In genomic region chr7:135977020-135977741, GRCh38 we compare ENCODE assay signal across 8 cellular contexts. TPM values are rescaled to one million over a fixed set of nuclear protein-coding genes. Genes with fewer than 3 reads are reported as not detected.
DNase-seq lines count a peak whose midpoint lies in the region; ATAC-seq lines count a peak whose summit lies in the region.

Gene MTPN (minus strand): TSS chr7:135977359. CDS start chr7:135977100, 259 bp downstream.

- H3K36me3 ChIP-seq in BLaER1 = peaks cover 17% of the 10 kb centered on the region

- H3K4me1 ChIP-seq in BLaER1 = peaks cover 48% of the 10 kb centered on the region

- H3K36me3 Mint-ChIP-seq in activated CD4-positive, alpha-beta T cell treated with anti-CD3 and anti-CD28 coated beads, Interleukin-2, amount 10 ng/mL, durations not matched to agents 7 days and 5 days (ENCODE audit: low read depth) = peaks cover 19% of the 10 kb centered on the region

- peak within 1 kb of the TSS; percentile 93 for H3K4me3 ChIP-seq in BLaER1

- peak within 1 kb of the TSS; percentile 98 for H3K4me3 Mint-ChIP-seq in activated CD4-positive, alpha-beta T cell treated with anti-CD3 and anti-CD28 coated beads, Interleukin-2, amount 10 ng/mL, durations not matched to agents 7 days and 5 days

- no peaks in the 10 kb centered on the region for H3K9me3 ChIP-seq in BLaER1

- H3K27me3 Mint-ChIP-seq in activated CD4-positive, alpha-beta T cell treated with anti-CD3 and anti-CD28 coated beads, Interleukin-2, amount 10 ng/mL, durations not matched to agents 7 days and 5 days = no peaks in the 10 kb centered on the region

- H3K4me1 Mint-ChIP-seq in activated CD4-positive, alpha-beta T cell treated with anti-CD3 and anti-CD28 coated beads, Interleukin-2, amount 10 ng/mL, durations not matched to agents 7 days and 5 days = peaks cover 71% of the 10 kb centered on the region

- ATAC-seq in GM19328 (IDR thresholded peaks at IDR 0.05; ENCODE audit: unreplicated experiment) = peak; percentile 59
- ATAC-seq in HG03520 (IDR thresholded peaks at IDR 0.05; ENCODE audit: unreplicated experiment) = peak; percentile 42
- peak; percentile 99 for ATAC-seq in left colon

- H4K20me1 ChIP-seq in BLaER1 = peaks cover 47% of the 10 kb centered on the region

- CTCF ChIA-PET in activated CD4-positive, alpha-beta T cell treated with anti-CD3 and anti-CD28 coated beads, Interleukin-2, amount 10 ng/mL, durations not matched to agents 7 days and 5 days (lab: Charles Lee) = interaction anchor here (1.1 kb wide), 1 partner anchor 17 kb away, joined by 3 read pairs; no protein-coding TSS in a partner anchor

- POLR2A ChIA-PET in activated CD4-positive, alpha-beta T cell treated with anti-CD3 and anti-CD28 coated beads, Interleukin-2, amount 10 ng/mL, durations not matched to agents 7 days and 5 days (lab: Charles Lee) = no interaction called here

- intact Hi-C loops in left colon (cut with DNase I, micrococcal nuclease) = no loop called here

- H3K9me3 Mint-ChIP-seq in activated CD4-positive, alpha-beta T cell treated with anti-CD3 and anti-CD28 coated beads, Interleukin-2, amount 10 ng/mL, durations not matched to agents 7 days and 5 days = no peaks in the 10 kb centered on the region

- H3K27me3 ChIP-seq in BLaER1 = no peaks in the 10 kb centered on the region

- peak within 1 kb of the TSS; percentile 94 for H3K27ac ChIP-seq in BLaER1

- H3K4me2 ChIP-seq in BLaER1 = peak within 1 kb of the TSS; percentile 92

- peak within 1 kb of the TSS; percentile 91 for H3K27ac Mint-ChIP-seq in activated CD4-positive, alpha-beta T cell treated with anti-CD3 and anti-CD28 coated beads, Interleukin-2, amount 10 ng/mL, durations not matched to agents 7 days and 5 days

- H3K9ac ChIP-seq in BLaER1 = peak within 1 kb of the TSS; percentile 90

- DNase-seq in NCI-H69 (lab: John Stamatoyannopoulos, UW) (peak; percentile 99), cortex of kidney (lab: John Stamatoyannopoulos, UW) (peak; percentile 34), left colon (peak; percentile 99 to 100)
- peak; percentile 98 for DNase-seq in activated CD4-positive, alpha-beta T cell treated with anti-CD3 and anti-CD28 coated beads, Interleukin-2, amount 10 ng/mL, durations not matched to agents 7 days and 5 days
- peak; percentile 99 for DNase-seq in stimulated activated CD4-positive, alpha-beta T cell treated with anti-CD3 and anti-CD28 coated beads, Interleukin-1b, Interleukin-23, amount 100 ng/mL, for 48 hours

RNA-seq across cellular contexts. Expression of gene MTPN, which starts in this region (rescaled TPM):
- 100 to 1,000 TPM; 128 to 168 TPM for total RNA-seq in activated CD4-positive, alpha-beta T cell treated with anti-CD3 and anti-CD28 coated beads, Interleukin-2, amount 10 ng/mL, durations not matched to agents 7 days and 5 days
- total RNA-seq in left colon = 10 to 100 TPM; 96.5 to 97.6 TPM

Comparison
In these comparisons a context has a peak if more than half of its experiments do, and no peak if none do; other contexts are left out.
1. Peak in every context shown above with its lines: DNase-seq, ATAC-seq, H3K4me3 ChIP-seq and H3K27ac ChIP-seq.
2. ATAC-seq: peak in every context shown above with its lines; median percentile 99 in left colon; 59 in GM19328; 42 in HG03520.
3. DNase-seq: peak in every context shown above with its lines; median percentile 100 in left colon; 99 in NCI-H69; 99 in stimulated activated CD4-positive, alpha-beta T cell treated with anti-CD3 and anti-CD28 coated beads, Interleukin-1b, Interleukin-23, amount 100 ng/mL, for 48 hours; 98 in activated CD4-positive, alpha-beta T cell treated with anti-CD3 and anti-CD28 coated beads, Interleukin-2, amount 10 ng/mL, durations not matched to agents 7 days and 5 days; 34 in cortex of kidney.